Comparison of ENCODE assay signal across 8 cellular contexts in the genomic region with DNA sequence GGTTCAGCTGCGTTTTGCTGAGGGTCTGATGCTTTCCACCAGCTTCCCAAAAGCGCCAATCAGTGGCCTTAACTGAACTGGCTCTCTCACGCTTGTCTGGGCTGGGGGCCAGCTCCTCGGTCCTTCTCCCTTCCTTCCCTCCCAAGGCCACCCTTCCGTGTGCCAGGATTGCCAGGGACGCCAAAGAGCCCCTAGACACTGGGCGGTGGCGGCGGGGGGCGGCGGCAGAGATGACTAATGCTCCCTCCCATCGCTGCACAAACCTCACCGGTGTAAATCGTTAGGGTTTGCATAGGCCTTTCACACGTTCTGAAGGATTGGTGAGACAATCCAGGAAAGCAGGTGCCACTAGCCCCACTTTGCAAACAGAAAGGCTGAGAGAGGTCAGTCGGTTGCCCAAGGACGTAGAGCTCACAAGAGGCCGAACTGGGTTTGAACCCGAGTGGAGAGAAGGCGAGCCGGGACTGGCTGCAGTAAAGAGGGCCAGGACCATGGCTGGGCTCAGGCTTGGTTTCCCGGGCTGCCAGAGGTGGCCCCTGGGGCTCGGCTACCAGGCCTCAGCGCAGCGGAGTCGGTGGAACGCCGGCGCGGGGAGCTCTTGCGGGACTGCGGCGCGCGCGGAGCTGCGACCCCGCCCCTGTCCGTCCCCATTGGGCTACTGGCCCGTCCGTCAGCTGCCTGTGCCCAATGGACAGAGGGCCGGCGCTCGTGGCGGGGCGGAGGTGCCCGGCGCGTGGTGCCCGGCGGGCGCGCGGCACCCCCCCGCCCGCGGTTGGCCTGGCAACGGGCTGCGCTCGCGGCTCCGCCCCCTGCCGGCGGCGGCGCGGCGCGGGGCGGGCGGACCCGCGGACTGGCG. TPM values are rescaled to one million over a fixed set of nuclear protein-coding genes. Genes with fewer than 3 reads are reported as not detected.
DNase-seq lines count a peak whose midpoint lies in the region; ATAC-seq and TF ChIP-seq lines count a peak whose summit lies in the region.

No MANE protein-coding gene starts in this region.

- no peak for TF ChIP-seq CTCF in GM13977 (IDR thresholded peaks at IDR 0.05; ENCODE audit: extremely low read depth, insufficient read depth, missing control alignments)
- TF ChIP-seq CTCF in chondrocyte (IDR thresholded peaks at IDR 0.05), result no peak

- POLR2A ChIA-PET in activated CD4-positive, alpha-beta T cell treated with anti-CD3 and anti-CD28 coated beads for 36 hours (lab: Charles Lee), result interaction anchor here (0.6 kb wide), 2 partner anchors 12 to 147 kb away, joined by 3 read pairs; no protein-coding TSS in a partner anchor

- in situ Hi-C loops in GM13977 (cut with MboI; ENCODE audit: low pct_unique_long_range_greater_than_20kb, low sequenced_read_pairs, unreplicated experiment), result no loop called here

- ATAC-seq in HG03066 (IDR thresholded peaks at IDR 0.05; ENCODE audit: low read depth, unreplicated experiment), result peak; percentile 77
- peak; percentile 99 for ATAC-seq in activated CD4-positive, alpha-beta T cell treated with anti-CD3 and anti-CD28 coated beads for 36 hours
- no peak for ATAC-seq in GM21447 (IDR thresholded peaks at IDR 0.05; ENCODE audit: unreplicated experiment)

- H3K9me3 Mint-ChIP-seq in activated CD4-positive, alpha-beta T cell treated with anti-CD3 and anti-CD28 coated beads for 36 hours (ENCODE audit: low read depth), result no peaks in the 10 kb centered on the region
- H3K9me3 Mint-ChIP-seq in chondrocyte (ENCODE audit: low read depth), result no peaks in the 10 kb centered on the region

- peaks cover 8% of the 10 kb centered on the region for H3K4me1 Mint-ChIP-seq in activated CD4-positive, alpha-beta T cell treated with anti-CD3 and anti-CD28 coated beads for 36 hours
- peaks cover 14% of the 10 kb centered on the region for H3K4me1 Mint-ChIP-seq in chondrocyte (ENCODE audit: low read depth)

- H3K27ac Mint-ChIP-seq in activated CD4-positive, alpha-beta T cell treated with anti-CD3 and anti-CD28 coated beads for 36 hours, result peak overlapping the region; percentile 42
- peak overlapping the region; percentile 54 for H3K27ac Mint-ChIP-seq in chondrocyte (ENCODE audit: unreplicated experiment)

- peaks cover 14% of the 10 kb centered on the region for H3K27me3 Mint-ChIP-seq in activated CD4-positive, alpha-beta T cell treated with anti-CD3 and anti-CD28 coated beads for 36 hours
- peaks cover 3% of the 10 kb centered on the region for H3K27me3 Mint-ChIP-seq in chondrocyte (ENCODE audit: low read depth)

- intact Hi-C loops in activated CD4-positive, alpha-beta T cell treated with anti-CD3 and anti-CD28 coated beads for 36 hours (cut with DNase I, micrococcal nuclease), result loop anchor here in 1 of 2 experiments (1.0 kb wide), 3 partner anchors 57 to 825 kb away; a partner anchor contains a TSS

- H3K36me3 Mint-ChIP-seq in activated CD4-positive, alpha-beta T cell treated with anti-CD3 and anti-CD28 coated beads for 36 hours (ENCODE audit: low read depth), result no peaks in the 10 kb centered on the region
- H3K36me3 Mint-ChIP-seq in chondrocyte (ENCODE audit: low read depth), result no peaks in the 10 kb centered on the region

- DNase-seq in GM13977 (ENCODE audit: low spot score) (peak; percentile 94), NCI-H345 treated with DMSO at 0.1 percent for 48 hours (lab: John Stamatoyannopoulos, UW; ENCODE audit: unreplicated experiment) (peak; percentile 49), chondrocyte (ENCODE audit: low spot score) (peak; percentile 96), kidney glomerular epithelial cell (lab: John Stamatoyannopoulos, UW) (peak; percentile 38)
- peak; percentile 91 for DNase-seq in activated CD4-positive, alpha-beta T cell treated with anti-CD3 and anti-CD28 coated beads for 36 hours
- peak; percentile 77 to 85 for DNase-seq in stimulated activated CD4-positive, alpha-beta T cell treated with anti-CD3 and anti-CD28 coated beads, Interleukin-15, amount 100 ng/mL, for 1 hour (ENCODE audit: low read depth in 1 of 2, low spot score in 1 of 2)

- CTCF ChIA-PET in activated CD4-positive, alpha-beta T cell treated with anti-CD3 and anti-CD28 coated beads for 36 hours (lab: Charles Lee), result interaction anchor here (0.7 to 1.5 kb wide), 4 partner anchors 77 to 113 kb away, joined by 3 to 4 read pairs (median 3); no protein-coding TSS in a partner anchor

- H3K4me3 Mint-ChIP-seq in activated CD4-positive, alpha-beta T cell treated with anti-CD3 and anti-CD28 coated beads for 36 hours, result peak overlapping the region; percentile 65
- H3K4me3 Mint-ChIP-seq in chondrocyte (ENCODE audit: unreplicated experiment), result peak overlapping the region; percentile 77

RNA-seq across cellular contexts. Expression of a gene that starts 0.6 kb away (rescaled TPM):
- 1 to 10 TPM; 1.1 to 1.5 TPM for total RNA-seq in activated CD4-positive, alpha-beta T cell treated with anti-CD3 and anti-CD28 coated beads for 36 hours
- 3.9 to 4.9 TPM (median 4.5 TPM) in 3 replicates for total RNA-seq in chondrocyte

Comparison
In these comparisons a context has a peak if more than half of its experiments do, and no peak if none do; other contexts are left out.
1. DNase-seq: peak in every context shown above with its lines; median percentile 96 in chondrocyte; 94 in GM13977; 91 in activated CD4-positive, alpha-beta T cell treated with anti-CD3 and anti-CD28 coated beads for 36 hours; 81 in stimulated activated CD4-positive, alpha-beta T cell treated with anti-CD3 and anti-CD28 coated beads, Interleukin-15, amount 100 ng/mL, for 1 hour; 49 in NCI-H345 treated with DMSO at 0.1 percent for 48 hours; 38 in kidney glomerular epithelial cell.